Comparison of ENCODE assay signal across 23 cellular contexts in the genomic region with DNA sequence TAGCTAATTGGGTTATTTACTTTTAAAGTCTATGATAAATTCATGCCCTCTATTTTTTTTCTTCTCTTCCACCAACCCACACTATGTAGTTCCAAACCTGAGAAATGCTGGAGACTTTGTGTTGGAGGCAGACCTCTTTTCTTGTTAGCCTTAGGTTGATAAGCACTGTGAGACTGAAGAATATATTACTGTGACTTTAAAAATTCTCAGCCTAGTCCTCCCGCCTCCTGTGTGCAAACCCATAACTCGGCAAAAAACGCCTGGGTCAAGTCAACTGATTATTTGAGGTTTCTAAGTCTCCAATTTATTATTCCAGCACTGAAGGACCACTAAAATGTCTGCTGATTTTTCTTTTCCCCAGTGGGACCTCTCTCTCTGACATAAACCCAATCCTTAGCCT.
DNase-seq lines count a peak whose midpoint lies in the region; ATAC-seq and TF ChIP-seq lines count a peak whose summit lies in the region.
"Had no signal": no experiment of that assay in that cellular context is flagged by ENCODE, and none has a peak within 500 bp of the region (broad histone marks: within the 10 kb centered on the region; RNA-seq: fewer than 3 reads in every experiment).

No MANE protein-coding gene starts in this region.

- H3K36me3 Mint-ChIP-seq in T-helper 17 cell (ENCODE audit: low read depth), result no peaks in the 10 kb centered on the region
- H3K36me3 Mint-ChIP-seq: CD4-positive, CD25-positive, alpha-beta regulatory T cell had no signal

- no peak overlapping the region for H3K4me3 Mint-ChIP-seq in T-helper 17 cell
- H3K4me3 Mint-ChIP-seq: B cell; CD4-positive, CD25-positive, alpha-beta regulatory T cell; HFFc6 had no signal

- H2AFZ ChIP-seq in ACC112 (ENCODE audit: low read length, unreplicated experiment) (no peak overlapping the region), osteoblast (ENCODE audit: low read length) (no peak overlapping the region), MM.1S (ENCODE audit: low read length) (no peak overlapping the region)
- H2AFZ ChIP-seq: PC-9 had no signal

- no peaks in the 10 kb centered on the region for H3K9me3 ChIP-seq in RWPE2 (ENCODE audit: severe bottlenecking)
- H3K9me3 ChIP-seq in osteoblast (ENCODE audit: low read depth, low read length), result no peaks in the 10 kb centered on the region
- no peaks in the 10 kb centered on the region for H3K9me3 ChIP-seq in MM.1S (replicated peaks; ENCODE audit: insufficient read depth, low read length)
- H3K9me3 ChIP-seq in T-helper 17 cell (ENCODE audit: control insufficient read depth, low read length, poor library complexity, severe bottlenecking), result no peaks in the 10 kb centered on the region
- H3K9me3 ChIP-seq: Caco-2 had no signal

- H3K4me1 ChIP-seq in ACC112 (ENCODE audit: control insufficient read depth, insufficient read depth, low read length, unreplicated experiment) (peaks cover 22% of the 10 kb centered on the region), RWPE2 (ENCODE audit: insufficient read depth, poor library complexity, severe bottlenecking) (peaks cover 23% of the 10 kb centered on the region), osteoblast (ENCODE audit: insufficient read depth, low read length) (no peaks in the 10 kb centered on the region), MM.1S (ENCODE audit: low read length) (no peaks in the 10 kb centered on the region)

- H3K79me2 ChIP-seq in ACC112 (ENCODE audit: control insufficient read depth, insufficient read depth, low read length, unreplicated experiment), result no peaks in the 10 kb centered on the region
- no peaks in the 10 kb centered on the region for H3K79me2 ChIP-seq in osteoblast (ENCODE audit: insufficient read depth, low read length)
- no peaks in the 10 kb centered on the region for H3K79me2 ChIP-seq in MM.1S (ENCODE audit: low read length)

- H3K36me3 ChIP-seq in ACC112 (ENCODE audit: insufficient read depth, low read length), result no peaks in the 10 kb centered on the region
- H3K36me3 ChIP-seq in RWPE2 (ENCODE audit: low read depth), result no peaks in the 10 kb centered on the region
- no peaks in the 10 kb centered on the region for H3K36me3 ChIP-seq in osteoblast (ENCODE audit: insufficient read depth, low read length)
- no peaks in the 10 kb centered on the region for H3K36me3 ChIP-seq in MM.1S (replicated peaks; ENCODE audit: insufficient read depth, low read length)

- DNase-seq in RWPE2 (ENCODE audit: low spot score) (no peak), choroid plexus epithelial cell (ENCODE audit: low read depth) (peak; percentile 61), osteoblast (ENCODE audit: insufficient read length, low spot score, missing footprints) (no peak), DMS79 (lab: John Stamatoyannopoulos, UW) (no peak), MM.1S (no peak), T-helper 17 cell (no peak)
- DNase-seq: 8988T; Caco-2; CD4-positive, CD25-positive, alpha-beta regulatory T cell; DMS153; H7; KBM-7; NCI-H1417 treated with DMSO at 0.1 percent for 48 hours; NCI-H187 treated with DMSO at 0.1 percent for 48 hours; NCI-H2227 treated with DMSO at 0.1 percent for 48 hours; NCI-H524; PC-9 had no signal

- H3K27ac ChIP-seq in ACC112 (ENCODE audit: low read depth, low read length) (peak overlapping the region; percentile 52), RWPE2 (ENCODE audit: poor library complexity, severe bottlenecking) (peak overlapping the region; percentile 0), osteoblast (ENCODE audit: low read depth, low read length) (peak overlapping the region; percentile 35), MM.1S (ENCODE audit: low read length) (no peak overlapping the region)
- H3K27ac ChIP-seq: PC-9, RWPE1 had no signal

- TF ChIP-seq CTCF in RWPE2 (IDR thresholded peaks at IDR 0.05; ENCODE audit: poor library complexity, severe bottlenecking), result no peak
- no peak for TF ChIP-seq CTCF in choroid plexus epithelial cell (conservative IDR thresholded peaks at IDR 0.05; ENCODE audit: low read depth, low read length)
- no peak for TF ChIP-seq CTCF in osteoblast (IDR thresholded peaks at IDR 0.05; ENCODE audit: extremely low read depth, low read depth, low read length)
- no peak for TF ChIP-seq CTCF in MM.1S (IDR thresholded peaks at IDR 0.05; ENCODE audit: low read length)

- H3K4me1 Mint-ChIP-seq in T-helper 17 cell, result no peaks in the 10 kb centered on the region
- H3K4me1 Mint-ChIP-seq: B cell; CD4-positive, CD25-positive, alpha-beta regulatory T cell had no signal

- H4K20me1 ChIP-seq in osteoblast (ENCODE audit: insufficient read depth, low read length) (no peaks in the 10 kb centered on the region), MM.1S (ENCODE audit: insufficient read depth, low read length) (no peaks in the 10 kb centered on the region)

- H3K9me2 ChIP-seq in MM.1S (replicated peaks; ENCODE audit: insufficient read depth, low read length), result no peaks in the 10 kb centered on the region

- H3K27me3 ChIP-seq in ACC112 (ENCODE audit: insufficient read depth, low read length) (no peaks in the 10 kb centered on the region), RWPE2 (ENCODE audit: insufficient read depth, poor library complexity, severe bottlenecking) (no peaks in the 10 kb centered on the region), osteoblast (ENCODE audit: insufficient read depth, low read length) (no peaks in the 10 kb centered on the region), MM.1S (replicated peaks; ENCODE audit: insufficient read depth, low read length) (no peaks in the 10 kb centered on the region)

- H3K9ac ChIP-seq in MM.1S (ENCODE audit: low read length), result no peak overlapping the region

- H3K27ac Mint-ChIP-seq in T-helper 17 cell, result no peak overlapping the region
- H3K27ac Mint-ChIP-seq: B cell; CD4-positive, CD25-positive, alpha-beta regulatory T cell; HFFc6 had no signal

- H3F3A ChIP-seq in MM.1S (ENCODE audit: insufficient read depth, low read length), result no peaks in the 10 kb centered on the region

- H3K4me3 ChIP-seq in ACC112 (ENCODE audit: low read depth, low read length), result no peak overlapping the region
- no peak overlapping the region for H3K4me3 ChIP-seq in RWPE2 (ENCODE audit: severe bottlenecking)
- H3K4me3 ChIP-seq in choroid plexus epithelial cell (ENCODE audit: low read depth, low read length), result no peak overlapping the region
- no peak overlapping the region for H3K4me3 ChIP-seq in osteoblast (ENCODE audit: insufficient read depth, low read length)
- no peak overlapping the region for H3K4me3 ChIP-seq in MM.1S (ENCODE audit: low read length)
- H3K4me3 ChIP-seq: GM12878, PC-9 had no signal

- ATAC-seq in RWPE2 (ENCODE audit: low read depth) (no peak), GM18511 (IDR thresholded peaks at IDR 0.05; ENCODE audit: unreplicated experiment) (no peak), T-helper 17 cell (no peak)
- ATAC-seq: GM12878 had no signal

- H3K27me3 Mint-ChIP-seq in T-helper 17 cell, result no peaks in the 10 kb centered on the region
- H3K27me3 Mint-ChIP-seq: B cell; CD4-positive, CD25-positive, alpha-beta regulatory T cell had no signal

- H3K4me2 ChIP-seq in osteoblast (ENCODE audit: insufficient read depth, low read length) (no peak overlapping the region), MM.1S (ENCODE audit: low read depth, low read length) (no peak overlapping the region)
- H3K4me2 ChIP-seq: PC-9 had no signal
